1 cellular context compared by ENCODE assay signal in the genomic region with DNA sequence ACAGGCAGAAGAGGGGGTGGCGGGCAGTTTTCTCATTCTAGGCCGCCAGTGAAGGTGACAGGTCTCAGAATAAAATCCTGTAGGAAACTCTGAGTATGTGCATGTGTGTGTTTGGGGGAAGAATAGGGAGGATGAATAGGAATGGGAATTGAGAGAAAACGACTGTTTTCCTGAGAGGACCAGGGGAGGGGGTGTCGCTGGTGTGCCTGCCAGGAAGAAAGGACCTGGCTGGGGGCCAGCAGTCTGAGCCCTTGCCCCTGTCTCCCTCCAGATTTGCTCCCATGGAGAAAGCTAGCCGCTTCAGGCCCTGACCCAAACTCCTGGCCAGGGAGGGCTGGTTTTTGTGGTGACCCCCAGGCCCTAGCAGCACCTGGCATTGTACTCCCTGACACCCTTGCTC.
TF ChIP-seq lines count a peak whose summit lies in the region.

No MANE protein-coding gene starts in this region.

TF ChIP-seq in K562, 482 proteins besides CTCF, POLR2A, EP300 and RAD21:
- no peak for TF ChIP-seq COPS2 (conservative IDR thresholded peaks at IDR 0.05)
- TF ChIP-seq CBX2 (IDR thresholded peaks at IDR 0.05; ENCODE audit: insufficient read depth, low read length, poor library complexity, severe bottlenecking), result no peak
- TF ChIP-seq NFIC (IDR thresholded peaks at IDR 0.05), result 0 out of 2 replicates have a peak, but pooled peaks have one; percentile 21
- TF ChIP-seq, protein P1, sequence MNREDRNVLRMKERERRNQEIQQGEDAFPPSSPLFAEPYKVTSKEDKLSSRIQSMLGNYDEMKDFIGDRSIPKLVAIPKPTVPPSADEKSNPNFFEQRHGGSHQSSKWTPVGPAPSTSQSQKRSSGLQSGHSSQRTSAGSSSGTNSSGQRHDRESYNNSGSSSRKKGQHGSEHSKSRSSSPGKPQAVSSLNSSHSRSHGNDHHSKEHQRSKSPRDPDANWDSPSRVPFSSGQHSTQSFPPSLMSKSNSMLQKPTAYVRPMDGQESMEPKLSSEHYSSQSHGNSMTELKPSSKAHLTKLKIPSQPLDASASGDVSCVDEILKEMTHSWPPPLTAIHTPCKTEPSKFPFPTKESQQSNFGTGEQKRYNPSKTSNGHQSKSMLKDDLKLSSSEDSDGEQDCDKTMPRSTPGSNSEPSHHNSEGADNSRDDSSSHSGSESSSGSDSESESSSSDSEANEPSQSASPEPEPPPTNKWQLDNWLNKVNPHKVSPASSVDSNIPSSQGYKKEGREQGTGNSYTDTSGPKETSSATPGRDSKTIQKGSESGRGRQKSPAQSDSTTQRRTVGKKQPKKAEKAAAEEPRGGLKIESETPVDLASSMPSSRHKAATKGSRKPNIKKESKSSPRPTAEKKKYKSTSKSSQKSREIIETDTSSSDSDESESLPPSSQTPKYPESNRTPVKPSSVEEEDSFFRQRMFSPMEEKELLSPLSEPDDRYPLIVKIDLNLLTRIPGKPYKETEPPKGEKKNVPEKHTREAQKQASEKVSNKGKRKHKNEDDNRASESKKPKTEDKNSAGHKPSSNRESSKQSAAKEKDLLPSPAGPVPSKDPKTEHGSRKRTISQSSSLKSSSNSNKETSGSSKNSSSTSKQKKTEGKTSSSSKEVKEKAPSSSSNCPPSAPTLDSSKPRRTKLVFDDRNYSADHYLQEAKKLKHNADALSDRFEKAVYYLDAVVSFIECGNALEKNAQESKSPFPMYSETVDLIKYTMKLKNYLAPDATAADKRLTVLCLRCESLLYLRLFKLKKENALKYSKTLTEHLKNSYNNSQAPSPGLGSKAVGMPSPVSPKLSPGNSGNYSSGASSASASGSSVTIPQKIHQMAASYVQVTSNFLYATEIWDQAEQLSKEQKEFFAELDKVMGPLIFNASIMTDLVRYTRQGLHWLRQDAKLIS (CRISPR knock-in tag; IDR thresholded peaks at IDR 0.05), result no peak
TF ChIP-seq in K562: peak in this region for 1.
